Comparison of ENCODE assay signal across 17 cellular contexts in the genomic region with DNA sequence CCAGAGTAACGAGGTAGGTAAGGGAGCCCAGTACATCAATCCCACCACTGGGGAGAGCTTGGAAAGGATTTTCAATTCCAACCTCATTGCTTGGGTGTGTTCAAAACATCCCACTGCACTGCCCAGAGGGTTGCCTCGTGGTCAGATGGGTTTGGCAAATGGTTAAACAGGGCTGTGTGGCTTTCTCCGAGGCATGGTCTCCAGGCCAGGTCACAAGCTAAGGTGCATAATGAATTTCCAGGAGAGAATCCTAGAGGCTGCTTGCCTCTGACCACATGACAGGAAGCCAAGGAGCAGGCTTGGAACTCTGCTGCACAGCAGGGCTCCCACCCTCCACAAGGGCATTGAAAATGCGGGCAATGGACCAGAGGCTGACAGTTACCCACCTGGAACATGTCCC. TPM values are rescaled to one million over a fixed set of nuclear protein-coding genes. Genes with fewer than 3 reads are reported as not detected.
A peak's percentile ranks its signal among the peaks of the same experiment; 100 is the strongest.
DNase-seq lines count a peak whose midpoint lies in the region; ATAC-seq, FAIRE-seq and TF ChIP-seq lines count a peak whose summit lies in the region.
"Had no signal": no experiment of that assay in that cellular context is flagged by ENCODE, and none has a peak within 500 bp of the region (broad histone marks: within the 10 kb centered on the region; RNA-seq: fewer than 3 reads in every experiment).

No MANE protein-coding gene starts in this region.

- H3K9me2 ChIP-seq in GM23338 (ENCODE audit: insufficient read depth), result no peaks in the 10 kb centered on the region; the same call in 1 of the 2 replicates

- H3K27me3 ChIP-seq in GM23338 (ENCODE audit: insufficient read depth) (no peaks in the 10 kb centered on the region), endodermal cell (ENCODE audit: control insufficient read depth, insufficient read depth, low read length, poor library complexity, severe bottlenecking) (no peaks in the 10 kb centered on the region), neuronal stem cell (ENCODE audit: control insufficient read depth in 3 of 3, insufficient read depth in 3 of 3, low read depth in 1 of 3, low read length in 3 of 3) (no peaks in the 10 kb centered on the region), sigmoid colon (no peaks in the 10 kb centered on the region)
- H3K27me3 ChIP-seq: BE2C had no signal

- H3K18ac ChIP-seq in neuronal stem cell (ENCODE audit: low read length), result no peak overlapping the region

- H4K20me1 ChIP-seq in GM23338 (replicated peaks; ENCODE audit: insufficient read depth), result peaks cover 3% of the 10 kb centered on the region; the same call in 1 of the 2 replicates

- H3K9me3 Mint-ChIP-seq in GM23338, result no peaks in the 10 kb centered on the region; the same call in 2 of the 3 replicates
- H3K9me3 Mint-ChIP-seq in endodermal cell, result no peaks in the 10 kb centered on the region
- H3K9me3 Mint-ChIP-seq: CD4-positive, alpha-beta memory T cell had no signal

- H3K4me1 Mint-ChIP-seq in GM23338 (peaks cover 37% of the 10 kb centered on the region), endodermal cell (peaks cover 24% of the 10 kb centered on the region)

- H3K9me3 ChIP-seq in endodermal cell (ENCODE audit: control insufficient read depth, low read length) (no peaks in the 10 kb centered on the region), neuronal stem cell (replicated peaks in 1 of 2; ENCODE audit: control insufficient read depth in 2 of 2, insufficient read depth in 1 of 2, low read depth in 1 of 2, low read length in 2 of 2) (peaks cover 0 to 2% of the 10 kb centered on the region in 2 donors), sigmoid colon (no peaks in the 10 kb centered on the region)
- H3K9me3 ChIP-seq: BE2C had no signal

- H4K91ac ChIP-seq in neuronal stem cell (ENCODE audit: low read depth, low read length, poor library complexity), result no peak overlapping the region

- H3K4me2 ChIP-seq in GM23338 (no peak overlapping the region), neuronal stem cell (ENCODE audit: insufficient read depth, low read length, poor library complexity, severe bottlenecking) (no peak overlapping the region)

- no peak overlapping the region for H3K4ac ChIP-seq in neuronal stem cell (ENCODE audit: low read length)

- no peak overlapping the region for H2BK5ac ChIP-seq in neuronal stem cell (ENCODE audit: low read length)

- no peak for FAIRE-seq in RCC 7860 (lab: Jason Lieb, UNC)
- FAIRE-seq: GM12878, GM18507, HepG2, HTR-8/SVneo had no signal

- TF ChIP-seq POLR2A in sigmoid colon (IDR thresholded peaks at IDR 0.05), result no peak

- H3K27ac Mint-ChIP-seq in GM23338 (no peak overlapping the region), endodermal cell (no peak overlapping the region)
- H3K27ac Mint-ChIP-seq: CD4-positive, alpha-beta memory T cell had no signal

- H2AFZ ChIP-seq in GM23338 (no peak overlapping the region), neuronal stem cell (ENCODE audit: low read length) (no peak overlapping the region)
- H2AFZ ChIP-seq: GM23248 had no signal

- no peak overlapping the region for H2BK12ac ChIP-seq in neuronal stem cell (ENCODE audit: low read length)

- 79 to 91% methylated on average over 4 of the region's 4 CpGs for WGBS in endodermal cell (ENCODE audit: insufficient coverage in 1 of 2, insufficient read length in 1 of 2), 2 experiments
- WGBS in neuronal stem cell (ENCODE audit: extremely low coverage in 2 of 2, insufficient read length in 2 of 2, insufficient replicate concordance in 1 of 2), 2 donors, result no CpG with 5 or more reads among the region's 4 CpGs
- 85 to 92% methylated on average over 4 of the region's 4 CpGs for WGBS in sigmoid colon, 2 donors

- no peak for TF ChIP-seq CTCF in GM23338 (conservative IDR thresholded peaks at IDR 0.05; ENCODE audit: low read depth in 2 of 2)
- TF ChIP-seq CTCF in endodermal cell (conservative IDR thresholded peaks at IDR 0.05), result peak; percentile 24
- TF ChIP-seq CTCF in sigmoid colon (IDR thresholded peaks at IDR 0.05), result no peak

- H3K4me1 ChIP-seq in GM23338 (ENCODE audit: insufficient read depth) (peaks cover 6% of the 10 kb centered on the region), endodermal cell (ENCODE audit: control insufficient read depth, insufficient read depth, low read length) (no peaks in the 10 kb centered on the region), neuronal stem cell (ENCODE audit: control insufficient read depth in 2 of 2, insufficient read depth in 1 of 2, low read depth in 1 of 2, low read length in 2 of 2) (peaks cover 0 to 4% of the 10 kb centered on the region in 2 donors), sigmoid colon (peaks cover 0 to 4% (median 0%) of the 10 kb centered on the region in 4 donors)

- H3K79me2 ChIP-seq in GM23338 (replicated peaks; ENCODE audit: insufficient read depth), result no peaks in the 10 kb centered on the region; the same call in 1 of the 2 replicates

- H3K36me3 ChIP-seq in GM23338 (ENCODE audit: insufficient read depth) (no peaks in the 10 kb centered on the region), endodermal cell (ENCODE audit: control insufficient read depth, insufficient read depth, low read length) (peaks cover 29% of the 10 kb centered on the region), neuronal stem cell (replicated peaks in 1 of 2; ENCODE audit: control insufficient read depth in 2 of 2, insufficient read depth in 2 of 2, low read length in 2 of 2) (peaks cover 4 to 12% of the 10 kb centered on the region in 2 donors), sigmoid colon (peaks cover 0 to 9% (median 0%) of the 10 kb centered on the region in 4 donors)
- H3K36me3 ChIP-seq: BE2C had no signal

- H3K36me3 Mint-ChIP-seq in GM23338 (ENCODE audit: low read depth) (no peaks in the 10 kb centered on the region), endodermal cell (ENCODE audit: low read depth) (peaks cover 30% of the 10 kb centered on the region)

- H4K8ac ChIP-seq in neuronal stem cell (ENCODE audit: low read depth, low read length), result no peak overlapping the region

- DNase-seq in GM23338 (ENCODE audit: low spot score), result no peak
- peak; percentile 17 for DNase-seq in RCC 7860 (ENCODE audit: low spot score)
- DNase-seq in endodermal cell, result no peak
- DNase-seq in neuronal stem cell (ENCODE audit: low spot score), result no peak
- no peak for DNase-seq in mucosa of gallbladder (ENCODE audit: low spot score)
- DNase-seq in sigmoid colon, result no peak
- DNase-seq: BE2C; CD4-positive, alpha-beta memory T cell; DMS79; GM23248 had no signal

- intact Hi-C loops in sigmoid colon (cut with DNase I), result no loop called here

- no peak overlapping the region for H3K4me3 Mint-ChIP-seq in GM23338
- H3K4me3 Mint-ChIP-seq in endodermal cell, result no peak overlapping the region
- H3K4me3 Mint-ChIP-seq: CD4-positive, alpha-beta memory T cell had no signal

- H3K27ac ChIP-seq in GM23338 (ENCODE audit: low read depth) (no peak overlapping the region), endodermal cell (ENCODE audit: low read depth, low read length) (no peak overlapping the region), neuronal stem cell (replicated peaks; ENCODE audit: low read length) (no peak overlapping the region), sigmoid colon (no peak overlapping the region)
- H3K27ac ChIP-seq: C4-2B, GM23248 had no signal

- peaks cover 12% of the 10 kb centered on the region for H3K27me3 Mint-ChIP-seq in GM23338 (ENCODE audit: insufficient read depth, low read depth, poor library complexity)
- H3K27me3 Mint-ChIP-seq in endodermal cell (ENCODE audit: insufficient read depth), result no peaks in the 10 kb centered on the region
- H3K27me3 Mint-ChIP-seq: CD4-positive, alpha-beta memory T cell had no signal

- no peak overlapping the region for H3K4me3 ChIP-seq in GM23338
- no peak overlapping the region for H3K4me3 ChIP-seq in endodermal cell (ENCODE audit: low read length)
- H3K4me3 ChIP-seq in neuronal stem cell (ENCODE audit: low read length in 2 of 2), result no peak overlapping the region
- H3K4me3 ChIP-seq in sigmoid colon, result no peak overlapping the region
- H3K4me3 ChIP-seq: GM12878, GM23248 had no signal

- no peak overlapping the region for H2BK15ac ChIP-seq in neuronal stem cell (ENCODE audit: low read length)

- H2AK5ac ChIP-seq in neuronal stem cell (ENCODE audit: low read depth, low read length), result no peak overlapping the region

- H2BK120ac ChIP-seq in neuronal stem cell (ENCODE audit: low read depth, low read length), result no peak overlapping the region

- ATAC-seq in GM23338, result peak; percentile 19; the same call in 2 of the 3 replicates
- ATAC-seq in HG03095 (IDR thresholded peaks at IDR 0.05; ENCODE audit: unreplicated experiment), result no peak
- ATAC-seq in HG02610 (IDR thresholded peaks at IDR 0.05; ENCODE audit: unreplicated experiment), result no peak
- ATAC-seq: GM12878, HepG2 had no signal

- H3K79me1 ChIP-seq in neuronal stem cell (ENCODE audit: low read depth, low read length), result peaks cover 7% of the 10 kb centered on the region

- H3K9ac ChIP-seq in endodermal cell (ENCODE audit: extremely low read depth, low read length, poor library complexity, severe bottlenecking) (no peak overlapping the region), neuronal stem cell (ENCODE audit: low read depth, low read length, poor library complexity) (no peak overlapping the region)
- H3K9ac ChIP-seq: GM23248 had no signal

- no peaks in the 10 kb centered on the region for H3F3A ChIP-seq in GM23338 (replicated peaks; ENCODE audit: low read depth)

- H3K14ac ChIP-seq in neuronal stem cell (ENCODE audit: low read length), result no peak overlapping the region

- peak overlapping the region; percentile 5 for H3K23ac ChIP-seq in neuronal stem cell (ENCODE audit: low read depth, low read length, poor library complexity)

- no peak for TF ChIP-seq EP300 in sigmoid colon (IDR thresholded peaks at IDR 0.05)

TF ChIP-seq in GM23338, 12 proteins besides CTCF, POLR2A, EP300 and RAD21 (continues in another document):
- TF ChIP-seq STAT1 (IDR thresholded peaks at IDR 0.05; ENCODE audit: unreplicated experiment) (no peak), NANOG (IDR thresholded peaks at IDR 0.05; ENCODE audit: borderline replicate concordance) (no peak), ZNF331 (CRISPR knock-in tag; IDR thresholded peaks at IDR 0.05; ENCODE audit: low read depth) (no peak)

RNA-seq across cellular contexts. Expression of gene DAP, which starts 51.6 kb away (rescaled TPM):
- 32.7 and 35.7 TPM in 2 replicates for total RNA-seq in GM23338 (2014; rRNA removed; shearing (Covaris generic))
- polyA plus RNA-seq in GM23338 (2016; fragmentation: Nextera tagmentation; extraction: Ambion mirVana) (31.5 and 37.6 TPM in 2 replicates), sigmoid colon (100 to 1,000 TPM in 2 of 3 donors, 10 to 100 TPM in 1; 78.5 to 131 (median 111) TPM)
- total RNA-seq in endodermal cell (100 to 1,000 TPM in 1 of 2 donors, 10 to 100 TPM in 1; 77.7 to 106 TPM), mucosa of gallbladder (178 TPM), sigmoid colon (10 to 100 TPM; 25.7 to 38.5 (median 27.1) TPM)
- 88.4 TPM for polyA plus RNA-seq in endodermal cell (2013, experiment 1 of 2)
- polyA plus RNA-seq in endodermal cell (2013, experiment 2 of 2), result 88.4 TPM
- 78.1 TPM for polyA plus RNA-seq in neuronal stem cell (2013, experiment 1 of 2)
- polyA plus RNA-seq in neuronal stem cell (2013, experiment 2 of 2), result 78.6 TPM
